In the genomic region with DNA sequence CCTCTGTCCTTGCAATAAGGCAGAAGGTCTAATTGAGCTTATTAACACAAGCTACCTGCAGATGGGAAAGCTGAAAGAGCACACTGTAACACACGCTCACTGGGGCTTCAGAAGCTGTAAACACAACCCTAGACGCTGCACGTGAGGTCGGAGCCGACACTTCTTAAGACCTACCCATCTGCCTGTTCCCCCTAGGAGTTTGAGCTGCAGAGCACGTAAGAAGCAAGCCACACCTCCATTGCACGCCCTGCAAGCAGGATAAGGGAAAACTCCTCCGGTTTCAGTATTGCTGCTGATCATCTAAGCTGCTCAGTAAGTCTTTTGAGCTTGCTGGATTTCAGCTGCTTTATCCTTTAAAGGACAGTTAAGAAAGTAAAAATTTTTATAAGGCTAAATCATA, we compare ENCODE assay signal across 16 cellular contexts.
DNase-seq lines count a peak whose midpoint lies in the region; ATAC-seq and TF ChIP-seq lines count a peak whose summit lies in the region.
"Had no signal": no experiment of that assay in that cellular context is flagged by ENCODE, and none has a peak within 500 bp of the region (broad histone marks: within the 10 kb centered on the region; RNA-seq: fewer than 3 reads in every experiment).

No MANE protein-coding gene starts in this region.

- no peaks in the 10 kb centered on the region for H3K27me3 Mint-ChIP-seq in brain
- no peaks in the 10 kb centered on the region for H3K27me3 Mint-ChIP-seq in nephron progenitor cell (ENCODE audit: low read depth, poor library complexity)
- no peaks in the 10 kb centered on the region for H3K27me3 Mint-ChIP-seq in endothelial cell (ENCODE audit: unreplicated experiment)
- no peaks in the 10 kb centered on the region for H3K27me3 Mint-ChIP-seq in T-helper 17 cell
- H3K27me3 Mint-ChIP-seq: activated naive CD8-positive, alpha-beta T cell had no signal

- H3K4me1 Mint-ChIP-seq in brain (peaks cover 10% of the 10 kb centered on the region), nephron progenitor cell (peaks cover 11% of the 10 kb centered on the region), endothelial cell (ENCODE audit: unreplicated experiment) (no peaks in the 10 kb centered on the region), T-helper 17 cell (no peaks in the 10 kb centered on the region)

- no peak overlapping the region for H3K4me3 ChIP-seq in H7 (ENCODE audit: insufficient read depth, low read depth, low read length)
- H3K4me3 ChIP-seq: cardiac muscle cell, gastroesophageal sphincter, PC-9 had no signal

- TF ChIP-seq CTCF in brain (conservative IDR thresholded peaks at IDR 0.05) = no peak
- TF ChIP-seq CTCF in nephron progenitor cell (IDR thresholded peaks at IDR 0.05) = no peak
- no peak for TF ChIP-seq CTCF in endothelial cell (IDR thresholded peaks at IDR 0.05; ENCODE audit: unreplicated experiment)

- H3K4me3 Mint-ChIP-seq in brain (peak overlapping the region in 3 of 5 experiments; percentile 0 to 47 (median 4)), nephron progenitor cell (peak overlapping the region; percentile 7), endothelial cell (ENCODE audit: unreplicated experiment) (no peak overlapping the region), T-helper 17 cell (no peak overlapping the region)
- H3K4me3 Mint-ChIP-seq: activated naive CD8-positive, alpha-beta T cell had no signal

- DNase-seq in H7 (peak; percentile 5), NCI-H69 (lab: John Stamatoyannopoulos, UW) (peak; percentile 84), nephron progenitor cell (peak; percentile 29), endothelial cell (ENCODE audit: low spot score) (no peak), T-helper 17 cell (no peak)
- DNase-seq: DMS153, HCEC 1CT, left cardiac atrium, NCI-H1436, PC-9 had no signal

- ATAC-seq in HG02852 (IDR thresholded peaks at IDR 0.05; ENCODE audit: unreplicated experiment) = no peak
- no peak for ATAC-seq in GM19324 (IDR thresholded peaks at IDR 0.05; ENCODE audit: low FRiP score, unreplicated experiment)
- no peak for ATAC-seq in T-helper 17 cell
- ATAC-seq: gastroesophageal sphincter had no signal

- H3K27me3 ChIP-seq in H7 (ENCODE audit: control insufficient read depth, insufficient read depth, low read length) = no peaks in the 10 kb centered on the region
- H3K27me3 ChIP-seq: cardiac muscle cell, gastroesophageal sphincter had no signal

- H3K27ac Mint-ChIP-seq in brain = peak overlapping the region in 1 of 5 experiments; percentile 0
- H3K27ac Mint-ChIP-seq in nephron progenitor cell = peak overlapping the region; percentile 36
- H3K27ac Mint-ChIP-seq in endothelial cell (ENCODE audit: unreplicated experiment) = no peak overlapping the region
- no peak overlapping the region for H3K27ac Mint-ChIP-seq in T-helper 17 cell
- H3K27ac Mint-ChIP-seq: activated naive CD8-positive, alpha-beta T cell had no signal

- no peaks in the 10 kb centered on the region for H3K36me3 ChIP-seq in H7 (replicated peaks; ENCODE audit: control insufficient read depth, insufficient read depth, low read length)
- H3K36me3 ChIP-seq: cardiac muscle cell, gastroesophageal sphincter had no signal

- H3K36me3 Mint-ChIP-seq in brain = no peaks in the 10 kb centered on the region
- no peaks in the 10 kb centered on the region for H3K36me3 Mint-ChIP-seq in nephron progenitor cell (ENCODE audit: low read depth)
- no peaks in the 10 kb centered on the region for H3K36me3 Mint-ChIP-seq in endothelial cell (ENCODE audit: low read depth, unreplicated experiment)
- no peaks in the 10 kb centered on the region for H3K36me3 Mint-ChIP-seq in T-helper 17 cell (ENCODE audit: low read depth)
- H3K36me3 Mint-ChIP-seq: activated naive CD8-positive, alpha-beta T cell had no signal

- H3K9me3 ChIP-seq in T-helper 17 cell (ENCODE audit: control insufficient read depth, low read length, poor library complexity, severe bottlenecking) = no peaks in the 10 kb centered on the region
- H3K9me3 ChIP-seq: gastroesophageal sphincter had no signal

- no peaks in the 10 kb centered on the region for H3K9me3 Mint-ChIP-seq in brain
- H3K9me3 Mint-ChIP-seq in nephron progenitor cell = no peaks in the 10 kb centered on the region
- no peaks in the 10 kb centered on the region for H3K9me3 Mint-ChIP-seq in endothelial cell (ENCODE audit: unreplicated experiment)

Comparison
In these comparisons a context has a peak if more than half of its experiments do, and no peak if none do; other contexts are left out.
1. DNase-seq: peak in H7 (single experiment), NCI-H69 (single experiment) and nephron progenitor cell (single experiment); none in endothelial cell (single experiment) and T-helper 17 cell (0 of 3).
2. H3K4me3 Mint-ChIP-seq: peak in brain (3 of 5) and nephron progenitor cell (single experiment); none in endothelial cell (single experiment) and T-helper 17 cell (single experiment).